ENCODE assay signal across 25 cellular contexts in the genomic region with DNA sequence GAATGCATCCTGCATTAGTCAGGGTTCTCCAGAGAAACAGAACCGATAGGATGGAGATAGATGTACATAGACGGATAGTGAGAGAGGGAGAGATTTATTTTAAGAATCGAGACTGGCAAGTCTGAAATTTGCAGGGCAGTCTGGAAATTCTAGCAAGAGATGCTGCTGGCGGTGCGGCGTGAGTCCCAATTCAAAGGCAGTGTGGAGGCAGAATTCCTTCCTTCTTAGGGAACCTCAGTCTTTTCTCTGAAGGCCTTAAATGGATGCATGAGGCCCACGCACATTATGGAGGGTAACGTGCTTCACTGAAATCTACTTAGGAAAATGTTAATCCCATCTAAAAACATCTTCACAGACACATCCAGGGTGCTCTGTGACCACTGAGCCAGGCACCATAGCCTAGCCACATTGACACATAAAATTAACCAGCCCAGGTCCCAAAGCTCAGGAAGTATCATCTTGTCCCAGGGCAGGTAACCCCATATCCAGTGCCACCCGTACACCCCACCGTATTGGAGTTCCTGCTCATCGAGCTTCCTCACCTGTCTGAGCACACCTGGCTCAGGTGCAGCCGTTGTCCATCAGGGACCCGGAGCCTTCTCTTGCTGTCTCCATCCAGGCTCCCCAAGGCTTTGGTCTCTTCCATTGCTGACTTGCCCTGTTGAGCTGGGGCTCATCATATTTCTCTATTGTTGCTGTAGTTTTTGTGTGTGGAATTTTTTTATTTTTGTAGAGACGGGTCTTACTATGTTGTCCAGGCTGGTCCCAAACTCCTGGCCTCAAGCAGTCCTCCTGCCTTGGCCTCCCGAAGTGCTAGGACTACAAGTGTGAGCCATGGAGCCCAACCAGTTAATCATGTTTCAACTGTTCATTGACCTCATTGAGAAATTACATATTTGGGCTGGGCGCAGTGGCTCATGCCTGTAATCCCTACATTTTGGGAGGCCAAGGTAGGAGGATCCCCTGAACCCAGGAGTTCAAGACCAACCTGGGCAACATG. TPM values are rescaled to one million over a fixed set of nuclear protein-coding genes. Genes with fewer than 3 reads are reported as not detected.
"Had no signal": no experiment of that assay in that cellular context is flagged by ENCODE, and none has a peak within 500 bp of the region (broad histone marks: within the 10 kb centered on the region; RNA-seq: fewer than 3 reads in every experiment).

No MANE protein-coding gene starts in this region.

- FAIRE-seq: keratinocyte had no signal

- H3K4me3 ChIP-seq: heart left ventricle, smooth muscle cell had no signal

- H3K27me3 ChIP-seq: heart left ventricle had no signal

- H3K9me3 ChIP-seq: heart left ventricle had no signal

- DNase-seq: activated CD4-positive, alpha-beta T cell treated with anti-CD3 and anti-CD28 coated beads for 36 hours; activated CD4-positive, alpha-beta T cell treated with anti-CD3 and anti-CD28 coated beads, Interleukin-2, amount 50 U/mL, for 4 hours; activated CD8-positive, alpha-beta memory T cell treated with anti-CD3 and anti-CD28 coated beads for 24 hours; activated CD8-positive, alpha-beta memory T cell treated with anti-CD3 and anti-CD28 coated beads, Interleukin-2, amount 50 U/mL, for 48 hours; activated naive CD4-positive, alpha-beta T cell treated with Interleukin-2 at 50 U/mL for 16 hours; activated T-cell treated with anti-CD3 and anti-CD28 coated beads, Interleukin-2, amount 50 U/mL, for 4 hours; cortex of kidney; heart left ventricle; left colon; naive B cell; stimulated activated CD4-positive, alpha-beta T cell treated with anti-CD3 and anti-CD28 coated beads, Interleukin-4, amount 100 ng/mL, for 1 hour; stimulated activated naive CD4-positive, alpha-beta T cell; T-helper 9 cell had no signal

- H3K4me2 ChIP-seq: smooth muscle cell had no signal

- H3K27ac ChIP-seq: heart left ventricle had no signal

- H3K36me3 ChIP-seq: heart left ventricle had no signal

- ATAC-seq: activated CD4-positive, alpha-beta T cell treated with anti-CD3 and anti-CD28 coated beads for 36 hours; activated T-cell treated with anti-CD3 and anti-CD28 coated beads, Interleukin-2, amount 50 U/mL, for 4 hours; heart left ventricle; left colon; sciatic nerve had no signal

- H3K4me1 ChIP-seq: heart left ventricle had no signal

RNA-seq across cellular contexts. Expression of gene ERVH48-1, which starts 39.4 kb away (rescaled TPM):
- total RNA-seq: activated T-cell treated with anti-CD3 and anti-CD28 coated beads, Interleukin-2, amount 50 U/mL, for 4 hours; epithelial cell of proximal tubule; fibroblast of villous mesenchyme; heart left ventricle; left colon; lower leg skin; mucosa of gallbladder; omental fat pad; posterior vena cava; renal cortical epithelial cell; sciatic nerve; ureter had no signal
- polyA plus RNA-seq: neural cell had no signal
